Comparison of ENCODE assay signal across 1 cellular context in genomic region chr2:46747297-46747818, GRCh38.
A peak's percentile ranks its signal among the peaks of the same experiment; 100 is the strongest.
TF ChIP-seq lines count a peak whose summit lies in the region.

No MANE protein-coding gene starts in this region.

TF ChIP-seq in HepG2, 621 proteins besides CTCF, POLR2A, EP300 and RAD21 (continued from another document and continues in another):
- TF ChIP-seq IKZF4 (CRISPR knock-in tag; IDR thresholded peaks at IDR 0.05; ENCODE audit: borderline replicate concordance, low read depth, not compliant biosample characterization) (no peak), ESRRA (CRISPR knock-in tag; IDR thresholded peaks at IDR 0.05; ENCODE audit: low read depth) (0 out of 2 replicates have a peak, but pooled peaks have one; percentile 62), SOX6 (IDR thresholded peaks at IDR 0.05) (no peak), SOX6 (CRISPR knock-in tag; IDR thresholded peaks at IDR 0.05) (peak; percentile 97), ZNF335 (CRISPR knock-in tag; IDR thresholded peaks at IDR 0.05) (no peak), PTBP1 (IDR thresholded peaks at IDR 0.05; ENCODE audit: low read depth, low read length, poor library complexity, severe bottlenecking) (no peak), ZNF891 (CRISPR knock-in tag; IDR thresholded peaks at IDR 0.05) (no peak), ELF4 (CRISPR knock-in tag; IDR thresholded peaks at IDR 0.05; ENCODE audit: borderline replicate concordance) (no peak), ZNF276 (CRISPR knock-in tag; IDR thresholded peaks at IDR 0.05; ENCODE audit: low read depth) (no peak), CREBL2 (CRISPR knock-in tag; IDR thresholded peaks at IDR 0.05; ENCODE audit: borderline replicate concordance) (no peak), PBX2 (CRISPR knock-in tag; IDR thresholded peaks at IDR 0.05) (no peak), MBNL3 (CRISPR knock-in tag; conservative IDR thresholded peaks at IDR 0.05) (no peak), ETV6 (CRISPR knock-in tag; conservative IDR thresholded peaks at IDR 0.05) (no peak), CHCHD3 (CRISPR knock-in tag; IDR thresholded peaks at IDR 0.05) (no peak), RFX1 (IDR thresholded peaks at IDR 0.05) (no peak), RNF2 (conservative IDR thresholded peaks at IDR 0.05; ENCODE audit: low read depth) (no peak), PRDM10 (CRISPR knock-in tag; IDR thresholded peaks at IDR 0.05; ENCODE audit: low read depth) (0 out of 2 replicates have a peak, but pooled peaks have one; percentile 63), REL (CRISPR knock-in tag; conservative IDR thresholded peaks at IDR 0.05) (no peak), ZFP36L1 (CRISPR knock-in tag; IDR thresholded peaks at IDR 0.05) (no peak), ZUFSP (CRISPR knock-in tag; IDR thresholded peaks at IDR 0.05; ENCODE audit: borderline replicate concordance) (no peak), THYN1 (CRISPR knock-in tag; IDR thresholded peaks at IDR 0.05; ENCODE audit: borderline replicate concordance, low read depth) (no peak), ATRX (CRISPR knock-in tag; IDR thresholded peaks at IDR 0.05; ENCODE audit: borderline replicate concordance) (no peak), SETDB1 (CRISPR knock-in tag; IDR thresholded peaks at IDR 0.05; ENCODE audit: borderline replicate concordance) (no peak), ZZZ3 (CRISPR knock-in tag; IDR thresholded peaks at IDR 0.05; ENCODE audit: borderline replicate concordance) (no peak), POGZ (CRISPR knock-in tag; IDR thresholded peaks at IDR 0.05) (peak; percentile 77), ARNT2 (CRISPR knock-in tag; IDR thresholded peaks at IDR 0.05; ENCODE audit: low read depth) (0 out of 2 replicates have a peak, but pooled peaks have one; percentile 34), TFE3 (CRISPR knock-in tag; IDR thresholded peaks at IDR 0.05) (no peak), ZNF354B (CRISPR knock-in tag; IDR thresholded peaks at IDR 0.05) (no peak), CCDC6 (CRISPR knock-in tag; IDR thresholded peaks at IDR 0.05) (no peak), SMAD3 (CRISPR knock-in tag; IDR thresholded peaks at IDR 0.05) (no peak), ZFP82 (CRISPR knock-in tag; IDR thresholded peaks at IDR 0.05; ENCODE audit: borderline replicate concordance) (0 out of 2 replicates have a peak, but pooled peaks have one; percentile 52), ATF5 (CRISPR knock-in tag; IDR thresholded peaks at IDR 0.05; ENCODE audit: low read depth) (no peak), ZFP36 (IDR thresholded peaks at IDR 0.05; ENCODE audit: borderline replicate concordance, low read depth, low read length, partially characterized antibody) (no peak), ZNF563 (CRISPR knock-in tag; IDR thresholded peaks at IDR 0.05) (no peak), MBD4 (IDR thresholded peaks at IDR 0.05; ENCODE audit: borderline replicate concordance, low read length) (peak; percentile 53; the same call in 1 of the 2 replicates), ZMYM4 (CRISPR knock-in tag; IDR thresholded peaks at IDR 0.05) (peak; percentile 65; the same call in 1 of the 2 replicates), TERF1 (CRISPR knock-in tag; IDR thresholded peaks at IDR 0.05) (no peak), SP1 (IDR thresholded peaks at IDR 0.05) (no peak), SP1 (CRISPR knock-in tag; IDR thresholded peaks at IDR 0.05) (no peak), HCFC1 (IDR thresholded peaks at IDR 0.05; ENCODE audit: low read depth, low read length) (no peak), NFE2 (CRISPR knock-in tag; IDR thresholded peaks at IDR 0.05) (no peak), MEIS1 (CRISPR knock-in tag; IDR thresholded peaks at IDR 0.05; ENCODE audit: borderline replicate concordance) (no peak), THAP9 (CRISPR knock-in tag; IDR thresholded peaks at IDR 0.05; ENCODE audit: borderline replicate concordance) (no peak), ZBTB39 (CRISPR knock-in tag; IDR thresholded peaks at IDR 0.05) (peak; percentile 72; the same call in 1 of the 2 replicates), HNF4A (CRISPR knock-in tag; IDR thresholded peaks at IDR 0.05) (peak; percentile 59; the same call in 1 of the 2 replicates), TARDBP (CRISPR knock-in tag; IDR thresholded peaks at IDR 0.05) (peak; percentile 84; the same call in 1 of the 2 replicates), SNRNP70 (IDR thresholded peaks at IDR 0.05; ENCODE audit: low read depth, low read length) (no peak), ZNF337 (CRISPR knock-in tag; IDR thresholded peaks at IDR 0.05; ENCODE audit: borderline replicate concordance, low read depth) (no peak), PAX8 (CRISPR knock-in tag; IDR thresholded peaks at IDR 0.05; ENCODE audit: borderline replicate concordance) (no peak), ZNF235 (CRISPR knock-in tag; IDR thresholded peaks at IDR 0.05; ENCODE audit: borderline replicate concordance) (no peak), ZNF20 (CRISPR knock-in tag; IDR thresholded peaks at IDR 0.05) (no peak), TOE1 (CRISPR knock-in tag; IDR thresholded peaks at IDR 0.05) (no peak; the same call in 1 of the 2 replicates), KMT2A (CRISPR knock-in tag; IDR thresholded peaks at IDR 0.05) (peak; percentile 46; the same call in 1 of the 2 replicates), RFXANK (CRISPR knock-in tag; IDR thresholded peaks at IDR 0.05) (peak; percentile 61; the same call in 1 of the 2 replicates)
